ENCODE assay signal across 8 cellular contexts in genomic region chr20:32358883-32359632, GRCh38. TPM values are rescaled to one million over a fixed set of nuclear protein-coding genes. Genes with fewer than 3 reads are reported as not detected.
DNase-seq lines count a peak whose midpoint lies in the region; TF ChIP-seq lines count a peak whose summit lies in the region.

No MANE protein-coding gene starts in this region.

- H3K27ac ChIP-seq in left ventricle myocardium inferior (replicated peaks) (peak overlapping the region; percentile 98), urinary bladder (ENCODE audit: low read depth) (peak overlapping the region; percentile 98)

- H3K27me3 Mint-ChIP-seq in progenitor cell of endocrine pancreas, result no peaks in the 10 kb centered on the region

- H3K4me3 Mint-ChIP-seq in progenitor cell of endocrine pancreas (ENCODE audit: low read depth), result peak overlapping the region; percentile 88

- H3K36me3 Mint-ChIP-seq in progenitor cell of endocrine pancreas (ENCODE audit: insufficient read depth), result no peaks in the 10 kb centered on the region

- no peak for TF ChIP-seq CTCF in left ventricle myocardium inferior (IDR thresholded peaks at IDR 0.05; ENCODE audit: borderline replicate concordance)
- TF ChIP-seq CTCF in progenitor cell of endocrine pancreas (IDR thresholded peaks at IDR 0.05; ENCODE audit: unreplicated experiment), result no peak

- in situ Hi-C loops in KBM-7 (cut with MboI; ENCODE audit: low pct_unique_long_range_greater_than_20kb, low sequenced_read_pairs), result no loop called here

- H3K9ac ChIP-seq in adipocyte (ENCODE audit: low read length), result peak overlapping the region; percentile 90

- 1% methylated on average over 44 of the region's 46 CpGs for whole genome bisulfite sequencing in urinary bladder

- H3K36me3 ChIP-seq in adipocyte (ENCODE audit: control insufficient read depth, insufficient read depth, low read length, severe bottlenecking) (no peaks in the 10 kb centered on the region), left ventricle myocardium inferior (no peaks in the 10 kb centered on the region), urinary bladder (ENCODE audit: insufficient read depth) (no peaks in the 10 kb centered on the region)

- H3K9me3 Mint-ChIP-seq in progenitor cell of endocrine pancreas (ENCODE audit: low read depth), result no peaks in the 10 kb centered on the region

- intact Hi-C loops in left ventricle myocardium inferior (cut with micrococcal nuclease), result no loop called here

- peak; percentile 49 to 68 for DNase-seq in NCI-H2081 (lab: John Stamatoyannopoulos, UW)
- DNase-seq in NCI-H2081 treated with DMSO at 0.1 percent for 48 hours (lab: John Stamatoyannopoulos, UW), result no peak
- peak; percentile 67 for DNase-seq in KBM-7
- peak; percentile 62 for DNase-seq in SW480 (ENCODE audit: low spot score)
- peak; percentile 86 for DNase-seq in adipocyte (ENCODE audit: low read depth)
- peak; percentile 79 for DNase-seq in left ventricle myocardium inferior
- peak; percentile 76 for DNase-seq in progenitor cell of endocrine pancreas (ENCODE audit: low spot score, unreplicated experiment)

- H3K4me1 Mint-ChIP-seq in progenitor cell of endocrine pancreas (ENCODE audit: low read depth), result peaks cover 39% of the 10 kb centered on the region

- peak overlapping the region; percentile 96 for H3K27ac Mint-ChIP-seq in progenitor cell of endocrine pancreas

- H3K4me1 ChIP-seq in adipocyte (ENCODE audit: control insufficient read depth, insufficient read depth, low read length) (peaks cover 69% of the 10 kb centered on the region), left ventricle myocardium inferior (peaks cover 65% of the 10 kb centered on the region), urinary bladder (ENCODE audit: insufficient read depth) (peaks cover 2% of the 10 kb centered on the region)

- no peaks in the 10 kb centered on the region for H3K9me3 ChIP-seq in adipocyte (ENCODE audit: control insufficient read depth, low read length)
- H3K9me3 ChIP-seq in left ventricle myocardium inferior (replicated peaks), result peaks cover 3% of the 10 kb centered on the region

- no peaks in the 10 kb centered on the region for H3K27me3 ChIP-seq in adipocyte (replicated peaks; ENCODE audit: control insufficient read depth, insufficient read depth, low read length)
- H3K27me3 ChIP-seq in left ventricle myocardium inferior (ENCODE audit: low read depth), result no peaks in the 10 kb centered on the region

- H3K4me3 ChIP-seq in adipocyte (ENCODE audit: low read length), result peak overlapping the region; percentile 94
- H3K4me3 ChIP-seq in left ventricle myocardium inferior, result peak overlapping the region; percentile 97
- peak overlapping the region; percentile 98 for H3K4me3 ChIP-seq in urinary bladder (ENCODE audit: low read depth, low read length)

RNA-seq across cellular contexts. Expression of gene ASXL1, which starts 0.9 kb away (rescaled TPM):
- 25.0 TPM for total RNA-seq in left ventricle myocardium inferior
- 189 and 201 TPM in 2 replicates for total RNA-seq in progenitor cell of endocrine pancreas
- total RNA-seq in urinary bladder, result 69.6 TPM
- polyA plus RNA-seq in urinary bladder, result 28.6 TPM
